In the genomic region with DNA sequence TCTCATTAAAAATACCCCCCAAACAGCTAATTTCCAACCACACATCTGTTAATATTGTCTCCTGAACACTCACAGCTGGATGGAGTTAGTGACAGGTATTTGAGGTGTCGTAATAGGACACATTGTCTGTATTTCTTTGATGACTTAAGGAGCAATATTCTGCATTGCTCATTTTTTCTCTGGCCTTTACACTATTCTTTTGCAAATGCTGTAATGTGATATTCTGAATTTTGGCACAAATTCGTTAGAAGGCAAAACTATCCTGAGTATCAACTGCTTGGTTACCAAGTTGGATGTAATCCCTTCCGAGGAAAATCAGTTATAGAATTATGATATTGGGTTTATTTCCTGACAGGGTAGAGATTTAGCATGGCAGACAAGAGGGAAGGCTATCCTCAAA, we compare ENCODE assay signal across 19 cellular contexts.
A peak's percentile ranks its signal among the peaks of the same experiment; 100 is the strongest.
DNase-seq lines count a peak whose midpoint lies in the region; ATAC-seq and TF ChIP-seq lines count a peak whose summit lies in the region.
"Had no signal": no experiment of that assay in that cellular context is flagged by ENCODE, and none has a peak within 500 bp of the region (broad histone marks: within the 10 kb centered on the region; RNA-seq: fewer than 3 reads in every experiment).

No MANE protein-coding gene starts in this region.

- H4K5ac ChIP-seq in IMR-90 (ENCODE audit: low read depth, low read length) = peak overlapping the region; percentile 24; the same call in 1 of the 2 replicates

- peak overlapping the region; percentile 14 to 27; a peak in 2 of 4 replicates for H4K8ac ChIP-seq in IMR-90 (ENCODE audit: low read depth in 2 of 2, low read length in 2 of 2)

- peak overlapping the region; percentile 90; the same call in 1 of the 2 replicates for H2BK120ac ChIP-seq in IMR-90 (ENCODE audit: low read depth, low read length)

- no peaks in the 10 kb centered on the region for H3K9me3 Mint-ChIP-seq in activated CD4-positive, alpha-beta T cell treated with anti-CD3 and anti-CD28 coated beads, Interleukin-2, amount 10 ng/mL, durations not matched to agents 7 days and 5 days
- H3K9me3 Mint-ChIP-seq: GM23338 had no signal

- H3K4ac ChIP-seq in IMR-90 (ENCODE audit: low read depth, low read length) = no peak overlapping the region; the same call in 1 of the 2 replicates

- dilution Hi-C loops in IMR-90 (cut with HindIII; ENCODE audit: low sequenced_read_pairs, unreplicated experiment) = no loop called here

- H2AK5ac ChIP-seq in IMR-90 (ENCODE audit: low read depth, low read length) = peak overlapping the region; percentile 8; the same call in 1 of the 2 replicates

- intact Hi-C loops in IMR-90 (cut with micrococcal nuclease) (loop anchor here (10.0 kb wide), 1 partner anchor 403 kb away; no protein-coding TSS in a partner anchor), lower lobe of right lung (cut with DNase I) (no loop called here)

- no peak overlapping the region for H3K4me3 ChIP-seq in IMR-90 (ENCODE audit: insufficient read depth, low read depth, low read length)
- no peak overlapping the region for H3K4me3 ChIP-seq in coronary artery
- no peak overlapping the region for H3K4me3 ChIP-seq in lower lobe of right lung
- H3K4me3 ChIP-seq in tibial nerve = no peak overlapping the region
- H3K4me3 ChIP-seq: GM23338, K562, Peyer's patch had no signal

- H2BK5ac ChIP-seq in IMR-90 (ENCODE audit: low read depth, low read length, poor library complexity, severe bottlenecking) = peak overlapping the region; percentile 91

- TF ChIP-seq CTCF in IMR-90 (conservative IDR thresholded peaks at IDR 0.05; ENCODE audit: low read depth, low read length) (no peak), coronary artery (IDR thresholded peaks at IDR 0.05) (no peak), lower lobe of right lung (IDR thresholded peaks at IDR 0.05) (no peak), tibial nerve (IDR thresholded peaks at IDR 0.05) (no peak)

- no peaks in the 10 kb centered on the region for H3K36me3 Mint-ChIP-seq in activated CD4-positive, alpha-beta T cell treated with anti-CD3 and anti-CD28 coated beads, Interleukin-2, amount 10 ng/mL, durations not matched to agents 7 days and 5 days (ENCODE audit: low read depth)

- ATAC-seq in IMR-90 (ENCODE audit: low read depth) = no peak
- ATAC-seq in lower lobe of right lung = no peak
- ATAC-seq: GM23338, K562 had no signal

- H3K79me1 ChIP-seq in IMR-90 (ENCODE audit: low read depth in 1 of 2, low read length in 2 of 2) = no peaks in the 10 kb centered on the region; a peak in 1 of 4 replicates

- H3K36me3 ChIP-seq in IMR-90 (ENCODE audit: control insufficient read depth, insufficient read depth, low read length) (no peaks in the 10 kb centered on the region), lower lobe of right lung (no peaks in the 10 kb centered on the region), tibial nerve (no peaks in the 10 kb centered on the region)
- H3K36me3 ChIP-seq: Peyer's patch had no signal

- peak overlapping the region; percentile 85; the same call in 1 of the 2 replicates for H2BK20ac ChIP-seq in IMR-90 (ENCODE audit: low read depth, low read length)

- H3K56ac ChIP-seq in IMR-90 (ENCODE audit: extremely low read depth, insufficient read depth, low read length) = no peak overlapping the region

- no peak overlapping the region for H3K4me2 ChIP-seq in IMR-90 (ENCODE audit: low read depth, low read length)
- H3K4me2 ChIP-seq: GM23338 had no signal

- no peak for TF ChIP-seq RAD21 in IMR-90 (IDR thresholded peaks at IDR 0.05; ENCODE audit: low read length)

- peaks cover 5% of the 10 kb centered on the region for H3K9me1 ChIP-seq in IMR-90 (ENCODE audit: insufficient read depth, low read length)

- peak in 1 of 2 donors; percentile 18 for TF ChIP-seq EP300 in tibial nerve (IDR thresholded peaks at IDR 0.05)

- H2AFZ ChIP-seq in IMR-90 (replicated peaks; ENCODE audit: low read length, poor library complexity) = no peak overlapping the region
- H2AFZ ChIP-seq: GM23338 had no signal

- H3K27me3 ChIP-seq in IMR-90 (ENCODE audit: control insufficient read depth, insufficient read depth, low read length) (no peaks in the 10 kb centered on the region), lower lobe of right lung (ENCODE audit: low read depth) (no peaks in the 10 kb centered on the region), tibial nerve (no peaks in the 10 kb centered on the region)
- H3K27me3 ChIP-seq: Peyer's patch had no signal

- H3K27me3 Mint-ChIP-seq in activated CD4-positive, alpha-beta T cell treated with anti-CD3 and anti-CD28 coated beads, Interleukin-2, amount 10 ng/mL, durations not matched to agents 7 days and 5 days = peaks cover 42% of the 10 kb centered on the region

- H2BK15ac ChIP-seq in IMR-90 (ENCODE audit: low read depth, low read length) = peak overlapping the region; percentile 60; the same call in 1 of the 3 replicates

- no peaks in the 10 kb centered on the region for H4K20me1 ChIP-seq in IMR-90 (ENCODE audit: insufficient read depth, low read length)

- H3K27ac ChIP-seq in IMR-90 (ENCODE audit: insufficient read depth, low read length) (peak overlapping the region; percentile 26; the same call in 1 of the 2 replicates), coronary artery (peak overlapping the region; percentile 64 to 89), lower lobe of right lung (peak overlapping the region; percentile 21), tibial nerve (peak overlapping the region; percentile 57 to 87 (median 72))
- H3K27ac ChIP-seq: Peyer's patch had no signal

- H3K4me1 ChIP-seq in IMR-90 (ENCODE audit: control insufficient read depth, insufficient read depth, low read length) (peaks cover 21% of the 10 kb centered on the region), lower lobe of right lung (peaks cover 21% of the 10 kb centered on the region), tibial nerve (peaks cover 0 to 78% (median 25%) of the 10 kb centered on the region in 4 donors)

- H2AK9ac ChIP-seq in IMR-90 (replicated peaks; ENCODE audit: low read depth, low read length, poor library complexity) = no peak overlapping the region

- CTCF ChIA-PET in IMR-90 (lab: Yijun Ruan, JAX) = interaction anchor here (1.0 kb wide), 1 partner anchor 12 kb away, joined by 4 read pairs; no protein-coding TSS in a partner anchor
- CTCF ChIA-PET in activated CD4-positive, alpha-beta T cell treated with anti-CD3 and anti-CD28 coated beads, Interleukin-2, amount 10 ng/mL, durations not matched to agents 7 days and 5 days (lab: Charles Lee) = no interaction called here

- H4K91ac ChIP-seq in IMR-90 (ENCODE audit: insufficient read depth, low read depth, low read length) = 0 out of 2 replicates have a peak overlapping the region, but pooled peaks have one; percentile 49

- H3K9ac ChIP-seq in IMR-90 (ENCODE audit: low read depth, low read length) = no peak overlapping the region

- POLR2A ChIA-PET in IMR-90 (lab: Charles Lee; ENCODE audit: unreplicated experiment) = no interaction called here
- POLR2A ChIA-PET in activated CD4-positive, alpha-beta T cell treated with anti-CD3 and anti-CD28 coated beads, Interleukin-2, amount 10 ng/mL, durations not matched to agents 7 days and 5 days (lab: Charles Lee) = no interaction called here

- H3K23ac ChIP-seq in IMR-90 (ENCODE audit: low read depth, low read length) = no peak overlapping the region

- in situ Hi-C loops in IMR-90 (cut with MboI; ENCODE audit: low sequenced_read_pairs) = loop anchor here (25.0 kb wide), 1 partner anchor 1976 kb away; no protein-coding TSS in a partner anchor

- H3K9me3 ChIP-seq in IMR-90 (ENCODE audit: control insufficient read depth, insufficient read depth, low read length) = no peaks in the 10 kb centered on the region
- H3K9me3 ChIP-seq in lower lobe of right lung = no peaks in the 10 kb centered on the region
- no peaks in the 10 kb centered on the region for H3K9me3 ChIP-seq in tibial nerve
- H3K9me3 ChIP-seq: Peyer's patch had no signal

- no TSS peak for BruUV-seq in IMR-90 (replicated peaks; lab: Mats Ljungman, UMichigan)

- peak overlapping the region; percentile 40 for H3K14ac ChIP-seq in IMR-90 (replicated peaks; ENCODE audit: low read depth, low read length)

- no peak overlapping the region for H3K27ac Mint-ChIP-seq in activated CD4-positive, alpha-beta T cell treated with anti-CD3 and anti-CD28 coated beads, Interleukin-2, amount 10 ng/mL, durations not matched to agents 7 days and 5 days
- H3K27ac Mint-ChIP-seq: GM23338 had no signal

- H3K4me3 Mint-ChIP-seq in activated CD4-positive, alpha-beta T cell treated with anti-CD3 and anti-CD28 coated beads, Interleukin-2, amount 10 ng/mL, durations not matched to agents 7 days and 5 days = no peak overlapping the region
- H3K4me3 Mint-ChIP-seq: GM23338 had no signal

- H3K18ac ChIP-seq in IMR-90 (ENCODE audit: low read depth, low read length) = peak overlapping the region; percentile 66

- DNase-seq in IMR-90 = no peak
- DNase-seq in coronary artery (ENCODE audit: low spot score) = no peak
- no peak for DNase-seq in lower lobe of right lung
- DNase-seq in tibial nerve (ENCODE audit: low spot score in 2 of 2) = no peak
- no peak for DNase-seq in activated CD4-positive, alpha-beta T cell treated with anti-CD3 and anti-CD28 coated beads, Interleukin-2, amount 50 U/mL, for 4 hours
- DNase-seq in activated effector memory CD4-positive, alpha-beta T cell treated with Interleukin-2 at 50 U/mL for 16 hours = no peak
- DNase-seq in activated CD4-positive, alpha-beta T cell treated with anti-CD3 and anti-CD28 coated beads, Interleukin-2, amount 10 ng/mL, durations not matched to agents 7 days and 5 days = no peak
- DNase-seq in SW480 (ENCODE audit: low spot score) = no peak
- DNase-seq: C1 segment of cervical spinal cord, DMS79, HCEC 1CT, NCI-H1105 treated with DMSO at 0.1 percent for 48 hours, NCI-H1694, NCI-H2081 treated with DMSO at 0.1 percent for 48 hours, NCI-H446 treated with DMSO at 0.1 percent for 48 hours, NCI-H69, Peyer's patch had no signal

- WGBS in IMR-90 (ENCODE audit: extremely low coverage in 2 of 2, insufficient read length in 1 of 2), 2 experiments = no CpG with 5 or more reads among the region's 3 CpGs
- WGBS in tibial nerve, 2 donors = 53 to 59% methylated on average over 3 of the region's 3 CpGs

- TF ChIP-seq POLR2A in IMR-90 (IDR thresholded peaks at IDR 0.05; ENCODE audit: low read depth, low read length) = no peak
- no peak for TF ChIP-seq POLR2A in tibial nerve (IDR thresholded peaks at IDR 0.05)

- H3K4me1 Mint-ChIP-seq in activated CD4-positive, alpha-beta T cell treated with anti-CD3 and anti-CD28 coated beads, Interleukin-2, amount 10 ng/mL, durations not matched to agents 7 days and 5 days = peaks cover 4% of the 10 kb centered on the region

TF ChIP-seq in IMR-90, 13 proteins besides CTCF, POLR2A, EP300 and RAD21 (continues in another document):
- no peak for TF ChIP-seq NFE2L2 (IDR thresholded peaks at IDR 0.05; ENCODE audit: low read depth, low read length)
- TF ChIP-seq FOS (IDR thresholded peaks at IDR 0.05; ENCODE audit: low read depth, low read length) = no peak
- TF ChIP-seq, protein P1, sequence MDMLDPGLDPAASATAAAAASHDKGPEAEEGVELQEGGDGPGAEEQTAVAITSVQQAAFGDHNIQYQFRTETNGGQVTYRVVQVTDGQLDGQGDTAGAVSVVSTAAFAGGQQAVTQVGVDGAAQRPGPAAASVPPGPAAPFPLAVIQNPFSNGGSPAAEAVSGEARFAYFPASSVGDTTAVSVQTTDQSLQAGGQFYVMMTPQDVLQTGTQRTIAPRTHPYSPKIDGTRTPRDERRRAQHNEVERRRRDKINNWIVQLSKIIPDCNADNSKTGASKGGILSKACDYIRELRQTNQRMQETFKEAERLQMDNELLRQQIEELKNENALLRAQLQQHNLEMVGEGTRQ (IDR thresholded peaks at IDR 0.05; ENCODE audit: low read depth, low read length) = no peak

Comparison
In these comparisons a context has a peak if more than half of its experiments do, and no peak if none do; other contexts are left out.
1. H3K27ac ChIP-seq: peak in every context shown above with its lines; median percentile 76 in coronary artery; 72 in tibial nerve; 26 in IMR-90; 21 in lower lobe of right lung.